In the genomic region with DNA sequence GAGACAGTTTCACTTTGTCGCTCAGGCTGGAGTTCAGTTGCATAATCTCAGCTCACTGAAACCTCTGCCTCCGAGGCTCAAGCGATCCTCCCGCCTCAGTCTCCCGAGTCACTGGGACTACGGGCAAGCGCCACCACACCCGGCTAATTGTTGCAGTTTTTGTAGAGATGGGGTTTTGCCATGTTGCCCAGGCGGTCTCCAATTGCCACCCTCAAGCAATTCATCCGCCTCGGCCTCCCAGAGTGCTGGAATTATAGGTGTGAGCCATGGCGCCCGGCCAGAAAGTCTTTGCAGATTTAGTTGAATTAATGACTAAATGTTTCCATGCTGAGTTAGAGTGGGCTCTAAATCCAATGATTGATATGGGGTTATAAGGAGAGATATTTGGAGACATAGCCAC, we compare ENCODE assay signal across 23 cellular contexts. TPM values are rescaled to one million over a fixed set of nuclear protein-coding genes. Genes with fewer than 3 reads are reported as not detected.
"Had no signal": no experiment of that assay in that cellular context is flagged by ENCODE, and none has a peak within 500 bp of the region (broad histone marks: within the 10 kb centered on the region; RNA-seq: fewer than 3 reads in every experiment).

No MANE protein-coding gene starts in this region.

- H3K27ac ChIP-seq: adrenal gland, SJCRH30, SK-N-MC had no signal

- H3K36me3 ChIP-seq: SJCRH30 had no signal

- DNase-seq: activated CD4-positive, alpha-beta T cell treated with anti-CD3 and anti-CD28 coated beads for 36 hours; activated CD4-positive, alpha-beta T cell treated with anti-CD3 and anti-CD28 coated beads, Interleukin-2, amount 10 ng/mL, durations not matched to agents 7 days and 5 days; activated CD4-positive, alpha-beta T cell treated with anti-CD3 and anti-CD28 coated beads, Interleukin-2, amount 50 U/mL, for 48 hours; activated CD8-positive, alpha-beta T cell treated with anti-CD3 and anti-CD28 coated beads, Interleukin-2, amount 10 ng/mL, durations not matched to agents 7 days and 5 days; activated gamma-delta T cell treated with Interleukin-2 at 50 U/mL for 16 hours; activated naive CD4-positive, alpha-beta T cell treated with anti-CD3 and anti-CD28 coated beads for 36 hours; activated T-cell treated with anti-CD3 and anti-CD28 coated beads, Interleukin-2, amount 50 U/mL, for 4 hours; adrenal gland; central memory CD4-positive, alpha-beta T cell; Karpas-422; KBM-7; NCI-H1417 treated with DMSO at 0.1 percent for 48 hours; NCI-H446; NCI-H510A treated with DMSO at 0.1 percent for 48 hours; NCI-H526 treated with DMSO at 0.1 percent for 48 hours; SHP77; SJCRH30 had no signal

- ATAC-seq: activated CD4-positive, alpha-beta T cell treated with anti-CD3 and anti-CD28 coated beads for 36 hours; activated CD4-positive, CD25-positive, alpha-beta regulatory T cell treated with anti-CD3 and anti-CD28 coated beads, Interleukin-2, amount 50 U/mL, for 24 hours; activated CD8-positive, alpha-beta T cell treated with anti-CD3 and anti-CD28 coated beads, Interleukin-2, amount 10 ng/mL, durations not matched to agents 7 days and 5 days; activated naive CD4-positive, alpha-beta T cell treated with anti-CD3 and anti-CD28 coated beads, Interleukin-2, amount 50 U/mL, for 72 hours; activated T-cell treated with anti-CD3 and anti-CD28 coated beads, Interleukin-2, amount 50 U/mL, for 4 hours; Panc1; WTC11 had no signal

- H3K4me3 ChIP-seq: adrenal gland, SJCRH30, SK-N-MC had no signal

- H3K27me3 ChIP-seq: adrenal gland had no signal

- H3K4me1 ChIP-seq: SJCRH30 had no signal

- H3K9me3 ChIP-seq: adrenal gland, SJCRH30 had no signal

RNA-seq across cellular contexts. Expression of a gene that starts 32.3 kb away (rescaled TPM):
- total RNA-seq: bronchial epithelial cell had no signal
